In the genomic region with DNA sequence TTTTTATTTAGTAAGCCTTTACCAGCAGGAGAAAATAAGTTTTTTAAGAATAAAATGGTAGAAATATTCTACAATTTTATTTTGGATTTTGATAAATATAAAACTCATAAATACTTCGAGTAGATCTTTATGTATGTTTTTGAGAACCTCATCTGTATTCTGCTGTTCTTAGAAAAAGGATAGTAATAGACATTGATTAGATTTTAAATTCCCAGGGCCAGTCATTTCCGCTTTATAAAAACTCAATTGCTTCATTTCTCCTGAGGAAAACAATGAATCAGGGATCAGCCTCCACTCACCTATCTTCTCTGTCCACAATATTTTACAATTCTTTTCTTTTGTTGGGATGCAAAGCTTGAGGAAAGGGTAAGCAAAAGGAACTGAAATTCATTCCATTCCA, we compare ENCODE assay signal across 16 cellular contexts.
DNase-seq lines count a peak whose midpoint lies in the region; FAIRE-seq and TF ChIP-seq lines count a peak whose summit lies in the region.
"Had no signal": no experiment of that assay in that cellular context is flagged by ENCODE, and none has a peak within 500 bp of the region (broad histone marks: within the 10 kb centered on the region; RNA-seq: fewer than 3 reads in every experiment).

No MANE protein-coding gene starts in this region.

- POLR2A ChIA-PET in A673 (lab: Charles Lee; ENCODE audit: low non-redundant PET): no interaction called here

- CTCF ChIA-PET in A673 (lab: Charles Lee): no interaction called here

- no peak for FAIRE-seq in keratinocyte (lab: Jason Lieb, UNC)
- FAIRE-seq: A204.1, D721Med had no signal

- no peaks in the 10 kb centered on the region for H3K9me1 ChIP-seq in keratinocyte (ENCODE audit: control insufficient read depth, extremely low read depth, insufficient read depth, low read length)

- peak; percentile 56 for DNase-seq in A673 (ENCODE audit: low spot score)
- no peak for DNase-seq in HFFc6
- DNase-seq in adipocyte (ENCODE audit: low read depth): no peak
- no peak for DNase-seq in keratinocyte (ENCODE audit: low read depth, low spot score)
- DNase-seq in type B pancreatic cell (ENCODE audit: extremely low spot score, unreplicated experiment): no peak
- DNase-seq in NCI-H1105 (lab: John Stamatoyannopoulos, UW): no peak
- DNase-seq in KG1 (lab: John Stamatoyannopoulos, UW): no peak
- no peak for DNase-seq in SW 1271 (lab: John Stamatoyannopoulos, UW)
- DNase-seq: CD8-positive, alpha-beta T cell; COR-L47; DMS153; GOT3 had no signal

- no peak overlapping the region for H3K4me2 ChIP-seq in keratinocyte (ENCODE audit: control insufficient read depth, extremely low read depth, insufficient read depth, low read depth, low read length)

- H3K9me3 ChIP-seq in A673 (ENCODE audit: low read depth, low read length, poor library complexity, severe bottlenecking) (peaks cover 25% of the 10 kb centered on the region), adipocyte (ENCODE audit: control insufficient read depth, low read length) (peaks cover 2% of the 10 kb centered on the region), keratinocyte (ENCODE audit: control insufficient read depth, low read depth, low read length) (no peaks in the 10 kb centered on the region)
- H3K9me3 ChIP-seq: HAP-1 had no signal

- H3K9me3 Mint-ChIP-seq in HFFc6 (no peaks in the 10 kb centered on the region; the same call in 1 of the 2 replicates), type B pancreatic cell (no peaks in the 10 kb centered on the region)
- H3K9me3 Mint-ChIP-seq: CD8-positive, alpha-beta T cell had no signal

- H3K27ac Mint-ChIP-seq in HFFc6: peak overlapping the region; percentile 86
- no peak overlapping the region for H3K27ac Mint-ChIP-seq in type B pancreatic cell
- H3K27ac Mint-ChIP-seq: CD14-positive monocyte; CD8-positive, alpha-beta T cell had no signal

- H3K4me3 ChIP-seq in A673 (ENCODE audit: low read depth, low read length, poor library complexity, severe bottlenecking) (no peak overlapping the region), adipocyte (ENCODE audit: low read length) (no peak overlapping the region), keratinocyte (ENCODE audit: control insufficient read depth in 2 of 3, extremely low read depth in 1 of 3, insufficient read depth in 2 of 3, low read depth in 1 of 3, low read length in 3 of 3) (no peak overlapping the region)
- H3K4me3 ChIP-seq: HAP-1 had no signal

- BruUV-seq in A673 (replicated peaks; lab: Mats Ljungman, UMichigan): no TSS peak

- H3K27me3 ChIP-seq in A673 (replicated peaks; ENCODE audit: insufficient read depth, low read depth, low read length, poor library complexity) (no peaks in the 10 kb centered on the region), adipocyte (replicated peaks; ENCODE audit: control insufficient read depth, insufficient read depth, low read length) (no peaks in the 10 kb centered on the region), keratinocyte (ENCODE audit: control insufficient read depth, extremely low read depth, insufficient read depth, low read length) (no peaks in the 10 kb centered on the region)

- H3K4me3 Mint-ChIP-seq in HFFc6: 0 out of 2 replicates have a peak overlapping the region, but pooled peaks have one; percentile 5
- no peak overlapping the region for H3K4me3 Mint-ChIP-seq in type B pancreatic cell
- H3K4me3 Mint-ChIP-seq: CD14-positive monocyte; CD8-positive, alpha-beta T cell had no signal

- dilution Hi-C loops in keratinocyte (cut with MboI; ENCODE audit: extremely low pct_ligation_motif_present, low sequenced_read_pairs): no loop called here

- H3K27ac ChIP-seq in A673 (ENCODE audit: low read depth, low read length, poor library complexity, severe bottlenecking) (peak overlapping the region; percentile 81), keratinocyte (ENCODE audit: control insufficient read depth, insufficient read depth, low read length) (no peak overlapping the region)

- H3K36me3 ChIP-seq in A673 (ENCODE audit: insufficient read depth, low read length, poor library complexity, severe bottlenecking) (peaks cover 2% of the 10 kb centered on the region), adipocyte (ENCODE audit: control insufficient read depth, insufficient read depth, low read length, severe bottlenecking) (no peaks in the 10 kb centered on the region), keratinocyte (ENCODE audit: control insufficient read depth in 2 of 2, extremely low read depth in 1 of 2, insufficient read depth in 2 of 2, low read length in 2 of 2) (no peaks in the 10 kb centered on the region)
- H3K36me3 ChIP-seq: HAP-1 had no signal

- H3K4me1 Mint-ChIP-seq in HFFc6 (ENCODE audit: low read depth) (peaks cover 16% of the 10 kb centered on the region), type B pancreatic cell (ENCODE audit: unreplicated experiment) (no peaks in the 10 kb centered on the region)
- H3K4me1 Mint-ChIP-seq: CD14-positive monocyte had no signal

- no peaks in the 10 kb centered on the region for H4K20me1 ChIP-seq in keratinocyte (ENCODE audit: control insufficient read depth, extremely low read depth, insufficient read depth, low read length)

- H3K4me1 ChIP-seq in A673 (ENCODE audit: insufficient read depth, low read length, poor library complexity, severe bottlenecking): peaks cover 20% of the 10 kb centered on the region
- H3K4me1 ChIP-seq in adipocyte (ENCODE audit: control insufficient read depth, insufficient read depth, low read length): peaks cover 14% of the 10 kb centered on the region
- H3K4me1 ChIP-seq in keratinocyte (ENCODE audit: control insufficient read depth, extremely low read depth, insufficient read depth, low read length): no peaks in the 10 kb centered on the region
- H3K4me1 ChIP-seq: HAP-1 had no signal

- H3K9ac ChIP-seq in adipocyte (ENCODE audit: low read length) (peak overlapping the region; percentile 27), keratinocyte (ENCODE audit: control insufficient read depth, extremely low read depth, insufficient read depth, low read length) (no peak overlapping the region)

- intact Hi-C loops in A673 (cut with micrococcal nuclease; ENCODE audit: unreplicated experiment): loop anchor here (2.0 to 5.0 kb wide), 4 partner anchors 68 to 534 kb away; partner anchors contain the start of gene LINGO2

- no peak for TF ChIP-seq CTCF in A673 (conservative IDR thresholded peaks at IDR 0.05; ENCODE audit: low read depth, low read length)
- TF ChIP-seq CTCF in HFFc6 (IDR thresholded peaks at IDR 0.05): no peak
- no peak for TF ChIP-seq CTCF in keratinocyte (optimal IDR thresholded peaks at IDR 0.05 in 1 of 3, IDR thresholded peaks at IDR 0.05 in 1 of 3, conservative IDR thresholded peaks at IDR 0.05 in 1 of 3; ENCODE audit: extremely low read depth in 1 of 3, insufficient read depth in 2 of 3, low read length in 3 of 3)
- TF ChIP-seq CTCF in type B pancreatic cell (conservative IDR thresholded peaks at IDR 0.05): no peak

- H3K79me2 ChIP-seq in keratinocyte (ENCODE audit: control insufficient read depth, insufficient read depth, low read length): no peaks in the 10 kb centered on the region

- no peaks in the 10 kb centered on the region for H3K27me3 Mint-ChIP-seq in HFFc6 (ENCODE audit: insufficient read depth)
- H3K27me3 Mint-ChIP-seq in type B pancreatic cell: no peaks in the 10 kb centered on the region

- H3K36me3 Mint-ChIP-seq in HFFc6 (ENCODE audit: low read depth) (no peaks in the 10 kb centered on the region), type B pancreatic cell (no peaks in the 10 kb centered on the region)
- H3K36me3 Mint-ChIP-seq: CD14-positive monocyte; CD8-positive, alpha-beta T cell had no signal

- peak overlapping the region; percentile 23 for H2AFZ ChIP-seq in keratinocyte (ENCODE audit: control insufficient read depth, low read length)
